ENCODE assay signal across 16 cellular contexts in the genomic region with DNA sequence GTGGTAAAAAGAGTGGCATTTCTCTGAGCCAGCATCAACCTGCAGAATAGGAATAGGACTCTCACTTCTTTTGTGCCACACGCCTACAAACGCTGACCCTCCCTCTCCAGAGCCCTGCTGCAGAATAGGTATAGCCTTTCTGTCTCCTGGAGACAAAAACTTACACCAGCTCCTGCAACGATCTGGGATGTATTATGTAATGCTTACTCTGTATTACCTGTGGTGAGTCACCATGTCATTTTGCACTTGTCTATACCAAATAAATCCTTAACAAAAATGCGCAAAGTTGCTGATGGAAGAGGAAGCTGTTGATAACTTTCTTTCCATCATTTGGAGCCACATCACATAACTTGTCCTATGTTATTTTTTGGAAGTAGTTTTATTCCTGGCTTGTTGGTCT.
DNase-seq lines count a peak whose midpoint lies in the region; ATAC-seq and TF ChIP-seq lines count a peak whose summit lies in the region.
"Had no signal": no experiment of that assay in that cellular context is flagged by ENCODE, and none has a peak within 500 bp of the region (broad histone marks: within the 10 kb centered on the region; RNA-seq: fewer than 3 reads in every experiment).

No MANE protein-coding gene starts in this region.

- DNase-seq in IMR-90 (no peak), PC-3 (peak; percentile 55), type B pancreatic cell (ENCODE audit: extremely low spot score, unreplicated experiment) (no peak), GM23248 (no peak), upper lobe of left lung (no peak)
- no peak for DNase-seq in activated naive CD4-positive, alpha-beta T cell treated with anti-CD3 and anti-CD28 coated beads, Interleukin-2, amount 10 ng/mL, durations not matched to agents 7 days and 5 days
- DNase-seq: DMS 273 treated with DMSO at 0.1 percent for 48 hours, H7, NCI-H187 treated with DMSO at 0.1 percent for 48 hours, NCI-H2227 treated with DMSO at 0.1 percent for 48 hours, NCI-H526 treated with DMSO at 0.1 percent for 48 hours, SIG-M5 had no signal

- dilution Hi-C loops in IMR-90 (cut with HindIII; ENCODE audit: low sequenced_read_pairs, unreplicated experiment), result no loop called here

- H4K5ac ChIP-seq in IMR-90 (ENCODE audit: low read depth, low read length), result peak overlapping the region; percentile 10; the same call in 1 of the 2 replicates

- no peaks in the 10 kb centered on the region for H3K27me3 ChIP-seq in IMR-90 (ENCODE audit: control insufficient read depth, insufficient read depth, low read length)
- no peaks in the 10 kb centered on the region for H3K27me3 ChIP-seq in PC-3 (ENCODE audit: low read length)
- no peaks in the 10 kb centered on the region for H3K27me3 ChIP-seq in GM23248 (replicated peaks; ENCODE audit: insufficient read depth)
- H3K27me3 ChIP-seq in upper lobe of left lung, result no peaks in the 10 kb centered on the region
- H3K27me3 ChIP-seq: BLaER1 had no signal

- H3K18ac ChIP-seq in IMR-90 (ENCODE audit: low read depth, low read length), result no peak overlapping the region

- H3K27me3 Mint-ChIP-seq in type B pancreatic cell, result no peaks in the 10 kb centered on the region
- H3K27me3 Mint-ChIP-seq in activated naive CD4-positive, alpha-beta T cell treated with anti-CD3 and anti-CD28 coated beads, Interleukin-2, amount 10 ng/mL, durations not matched to agents 7 days and 5 days, result no peaks in the 10 kb centered on the region

- H2AK9ac ChIP-seq in IMR-90 (replicated peaks; ENCODE audit: low read depth, low read length, poor library complexity), result no peak overlapping the region

- H3K9ac ChIP-seq in IMR-90 (ENCODE audit: low read depth, low read length) (no peak overlapping the region), PC-3 (ENCODE audit: low read length) (no peak overlapping the region), GM23248 (no peak overlapping the region)
- H3K9ac ChIP-seq: BLaER1, KMS-11 had no signal

- POLR2A ChIA-PET in IMR-90 (lab: Charles Lee; ENCODE audit: unreplicated experiment) (no interaction called here), PC-3 (lab: Charles Lee; ENCODE audit: unreplicated experiment) (no interaction called here)

- no peaks in the 10 kb centered on the region for H3K9me3 Mint-ChIP-seq in type B pancreatic cell
- H3K9me3 Mint-ChIP-seq in activated naive CD4-positive, alpha-beta T cell treated with anti-CD3 and anti-CD28 coated beads, Interleukin-2, amount 10 ng/mL, durations not matched to agents 7 days and 5 days, result no peaks in the 10 kb centered on the region

- no peaks in the 10 kb centered on the region for H3K79me2 ChIP-seq in PC-3 (ENCODE audit: low read length)
- no peaks in the 10 kb centered on the region for H3K79me2 ChIP-seq in GM23248 (ENCODE audit: insufficient read depth)

- H3K4me1 ChIP-seq in IMR-90 (ENCODE audit: control insufficient read depth, insufficient read depth, low read length), result peaks cover 12% of the 10 kb centered on the region
- H3K4me1 ChIP-seq in PC-3 (ENCODE audit: insufficient read depth, low read length), result peaks cover 32% of the 10 kb centered on the region
- H3K4me1 ChIP-seq in GM23248 (ENCODE audit: insufficient read depth), result peaks cover 17% of the 10 kb centered on the region
- no peaks in the 10 kb centered on the region for H3K4me1 ChIP-seq in upper lobe of left lung
- H3K4me1 ChIP-seq: BLaER1 had no signal

- H3K9me3 ChIP-seq in IMR-90 (ENCODE audit: control insufficient read depth, insufficient read depth, low read length) (no peaks in the 10 kb centered on the region), PC-3 (ENCODE audit: low read length) (no peaks in the 10 kb centered on the region), GM23248 (ENCODE audit: low read depth) (no peaks in the 10 kb centered on the region), upper lobe of left lung (no peaks in the 10 kb centered on the region)
- H3K9me3 ChIP-seq: BLaER1 had no signal

- H2AK5ac ChIP-seq in IMR-90 (ENCODE audit: low read depth, low read length), result peak overlapping the region; percentile 67

- H3K4me3 Mint-ChIP-seq in type B pancreatic cell, result no peak overlapping the region
- H3K4me3 Mint-ChIP-seq in activated naive CD4-positive, alpha-beta T cell treated with anti-CD3 and anti-CD28 coated beads, Interleukin-2, amount 10 ng/mL, durations not matched to agents 7 days and 5 days, result no peak overlapping the region

- BruUV-seq in IMR-90 (replicated peaks; lab: Mats Ljungman, UMichigan) (no TSS peak), PC-3 (replicated peaks; lab: Mats Ljungman, UMichigan) (no TSS peak)

- TF ChIP-seq POLR2A in IMR-90 (IDR thresholded peaks at IDR 0.05; ENCODE audit: low read depth, low read length), result no peak
- no peak for TF ChIP-seq POLR2A in upper lobe of left lung (IDR thresholded peaks at IDR 0.05)

- H4K20me1 ChIP-seq in IMR-90 (ENCODE audit: insufficient read depth, low read length) (peaks cover 3% of the 10 kb centered on the region; the same call in 1 of the 2 replicates), PC-3 (ENCODE audit: low read length) (no peaks in the 10 kb centered on the region), GM23248 (ENCODE audit: insufficient read depth) (no peaks in the 10 kb centered on the region)
- H4K20me1 ChIP-seq: BLaER1 had no signal

- no peaks in the 10 kb centered on the region for H3K36me3 Mint-ChIP-seq in type B pancreatic cell
- H3K36me3 Mint-ChIP-seq in activated naive CD4-positive, alpha-beta T cell treated with anti-CD3 and anti-CD28 coated beads, Interleukin-2, amount 10 ng/mL, durations not matched to agents 7 days and 5 days, result peaks cover 1% of the 10 kb centered on the region

- no peak overlapping the region for H2AFZ ChIP-seq in IMR-90 (replicated peaks; ENCODE audit: low read length, poor library complexity)
- no peak overlapping the region for H2AFZ ChIP-seq in PC-3 (ENCODE audit: low read length)
- H2AFZ ChIP-seq in GM23248, result no peak overlapping the region

- H3K56ac ChIP-seq in IMR-90 (ENCODE audit: extremely low read depth, insufficient read depth, low read length), result no peak overlapping the region

- H3F3A ChIP-seq in PC-3 (ENCODE audit: low read length, unreplicated experiment), result no peaks in the 10 kb centered on the region
- peaks cover 20% of the 10 kb centered on the region for H3F3A ChIP-seq in GM23248 (ENCODE audit: insufficient read depth)

- H2BK20ac ChIP-seq in IMR-90 (ENCODE audit: low read depth, low read length), result peak overlapping the region; percentile 52; the same call in 1 of the 2 replicates

- ATAC-seq in IMR-90 (ENCODE audit: low read depth) (no peak), PC-3 (peak; percentile 55), esophagus mucosa (peak; percentile 56), upper lobe of left lung (ENCODE audit: low FRiP score in 2 of 2) (no peak)
- ATAC-seq: Panc1 had no signal

- peaks cover 6% of the 10 kb centered on the region for H3K4me1 Mint-ChIP-seq in type B pancreatic cell (ENCODE audit: unreplicated experiment)
- H3K4me1 Mint-ChIP-seq in activated naive CD4-positive, alpha-beta T cell treated with anti-CD3 and anti-CD28 coated beads, Interleukin-2, amount 10 ng/mL, durations not matched to agents 7 days and 5 days, result peaks cover 13% of the 10 kb centered on the region

- H3K4me2 ChIP-seq in IMR-90 (ENCODE audit: low read depth, low read length) (no peak overlapping the region), PC-3 (ENCODE audit: low read length) (peak overlapping the region; percentile 41), GM23248 (ENCODE audit: unreplicated experiment) (no peak overlapping the region)
- H3K4me2 ChIP-seq: BLaER1, KMS-11 had no signal

- intact Hi-C loops in IMR-90 (cut with micrococcal nuclease), result no loop called here
- intact Hi-C loops in PC-3 (cut with micrococcal nuclease), result loop anchor here (2.0 kb wide), 2 partner anchors 13 to 89 kb away; no protein-coding TSS in a partner anchor

- no peak for TF ChIP-seq EP300 in upper lobe of left lung (IDR thresholded peaks at IDR 0.05)

- peaks cover 3% of the 10 kb centered on the region for H3K9me1 ChIP-seq in IMR-90 (ENCODE audit: insufficient read depth, low read length)

- H3K27ac ChIP-seq in IMR-90 (ENCODE audit: insufficient read depth, low read length) (no peak overlapping the region), PC-3 (ENCODE audit: low read length) (no peak overlapping the region), GM23248 (no peak overlapping the region), upper lobe of left lung (no peak overlapping the region)
- H3K27ac ChIP-seq: BLaER1, KMS-11 had no signal

- no peak for TF ChIP-seq RAD21 in IMR-90 (IDR thresholded peaks at IDR 0.05; ENCODE audit: low read length)

- peak overlapping the region; percentile 51; the same call in 1 of the 3 replicates for H2BK15ac ChIP-seq in IMR-90 (ENCODE audit: low read depth, low read length)

- in situ Hi-C loops in IMR-90 (cut with MboI; ENCODE audit: low sequenced_read_pairs), result no loop called here
- in situ Hi-C loops in GM23248 (cut with MboI), result no loop called here

- H3K4me3 ChIP-seq in IMR-90 (ENCODE audit: insufficient read depth, low read depth, low read length) (no peak overlapping the region), PC-3 (ENCODE audit: low read length) (no peak overlapping the region), GM23248 (no peak overlapping the region), upper lobe of left lung (no peak overlapping the region)
- H3K4me3 ChIP-seq: BLaER1 had no signal

- H3K79me1 ChIP-seq in IMR-90 (ENCODE audit: low read depth in 1 of 2, low read length in 2 of 2), result no peaks in the 10 kb centered on the region

- 0 out of 2 replicates have a peak overlapping the region, but pooled peaks have one; percentile 57 for H3K14ac ChIP-seq in IMR-90 (replicated peaks; ENCODE audit: low read depth, low read length)

- H2BK5ac ChIP-seq in IMR-90 (ENCODE audit: low read depth, low read length, poor library complexity, severe bottlenecking), result no peak overlapping the region

- CTCF ChIA-PET in IMR-90 (lab: Yijun Ruan, JAX), result no interaction called here
- CTCF ChIA-PET in PC-3 (lab: Charles Lee), result no interaction called here
- CTCF ChIA-PET in activated naive CD4-positive, alpha-beta T cell treated with anti-CD3 and anti-CD28 coated beads, Interleukin-2, amount 10 ng/mL, durations not matched to agents 7 days and 5 days (lab: Charles Lee), result no interaction called here

- no peak overlapping the region for H3K23ac ChIP-seq in IMR-90 (ENCODE audit: low read depth, low read length)

- peak overlapping the region; percentile 65; the same call in 1 of the 2 replicates for H3K4ac ChIP-seq in IMR-90 (ENCODE audit: low read depth, low read length)

- peak overlapping the region; percentile 20 to 32; a peak in 2 of 4 replicates for H4K8ac ChIP-seq in IMR-90 (ENCODE audit: low read depth in 2 of 2, low read length in 2 of 2)

- TF ChIP-seq CTCF in IMR-90 (conservative IDR thresholded peaks at IDR 0.05; ENCODE audit: low read depth, low read length) (no peak), PC-3 (conservative IDR thresholded peaks at IDR 0.05; ENCODE audit: low read depth, low read length) (no peak), type B pancreatic cell (conservative IDR thresholded peaks at IDR 0.05) (no peak), upper lobe of left lung (IDR thresholded peaks at IDR 0.05) (no peak)

- peak overlapping the region; percentile 42 for H2BK120ac ChIP-seq in IMR-90 (ENCODE audit: low read depth, low read length)

- no CpG with 5 or more reads among the region's 4 CpGs for WGBS in IMR-90 (ENCODE audit: extremely low coverage in 2 of 2, insufficient read length in 1 of 2), 2 experiments
- WGBS in GM23248 (ENCODE audit: low coverage in 1 of 2, low lambda C conversion rate in 2 of 2, missing lambda C conversion rate in 2 of 2), 2 experiments, result 74 to 75% methylated on average over 4 of the region's 4 CpGs
- 76 to 82% methylated on average over 4 of the region's 4 CpGs for WGBS in upper lobe of left lung, 2 donors

- H3K36me3 ChIP-seq in IMR-90 (ENCODE audit: control insufficient read depth, insufficient read depth, low read length) (no peaks in the 10 kb centered on the region), PC-3 (ENCODE audit: low read depth, low read length) (no peaks in the 10 kb centered on the region), GM23248 (ENCODE audit: low read depth) (no peaks in the 10 kb centered on the region), upper lobe of left lung (no peaks in the 10 kb centered on the region)
- H3K36me3 ChIP-seq: BLaER1 had no signal

- H3K9me2 ChIP-seq in PC-3 (replicated peaks; ENCODE audit: low read length) (no peaks in the 10 kb centered on the region), GM23248 (ENCODE audit: insufficient read depth) (no peaks in the 10 kb centered on the region)

- H4K91ac ChIP-seq in IMR-90 (ENCODE audit: insufficient read depth, low read depth, low read length), result peak overlapping the region; percentile 54; the same call in 1 of the 2 replicates

- peak overlapping the region; percentile 5 for H3K27ac Mint-ChIP-seq in type B pancreatic cell
- H3K27ac Mint-ChIP-seq in activated naive CD4-positive, alpha-beta T cell treated with anti-CD3 and anti-CD28 coated beads, Interleukin-2, amount 10 ng/mL, durations not matched to agents 7 days and 5 days, result no peak overlapping the region

Comparison
In these comparisons a context has a peak if more than half of its experiments do, and no peak if none do; other contexts are left out.
1. ATAC-seq: peak in PC-3 (single experiment) and esophagus mucosa (single experiment); none in IMR-90 (single experiment) and upper lobe of left lung (0 of 2).